10 cellular contexts compared by ENCODE assay signal in genomic region chr20:34560141-34560523, GRCh38. TPM values are rescaled to one million over a fixed set of nuclear protein-coding genes. Genes with fewer than 3 reads are reported as not detected.
DNase-seq lines count a peak whose midpoint lies in the region; ATAC-seq and TF ChIP-seq lines count a peak whose summit lies in the region.
"Had no signal": no experiment of that assay in that cellular context is flagged by ENCODE, and none has a peak within 500 bp of the region (broad histone marks: within the 10 kb centered on the region; RNA-seq: fewer than 3 reads in every experiment).

No MANE protein-coding gene starts in this region.

- TF ChIP-seq CTCF in RWPE2 (IDR thresholded peaks at IDR 0.05; ENCODE audit: poor library complexity, severe bottlenecking) (no peak), ovary (IDR thresholded peaks at IDR 0.05) (no peak)

- DNase-seq in Ammon's horn (ENCODE audit: low spot score) (peak; percentile 77), RWPE2 (ENCODE audit: low spot score) (peak; percentile 83), globus pallidus (ENCODE audit: low spot score) (peak; percentile 82), ovary (peak; percentile 28 to 55 (median 53))
- DNase-seq in effector memory CD4-positive, alpha-beta T cell = no peak
- DNase-seq in activated CD8-positive, alpha-beta memory T cell treated with anti-CD3 and anti-CD28 coated beads, Interleukin-2, amount 50 U/mL, for 4 hours = no peak
- DNase-seq: lower lobe of right lung had no signal

- H3K4me3 ChIP-seq in RWPE2 (ENCODE audit: severe bottlenecking) = no peak overlapping the region
- H3K4me3 ChIP-seq in ovary = no peak overlapping the region
- no peak overlapping the region for H3K4me3 ChIP-seq in effector memory CD4-positive, alpha-beta T cell (ENCODE audit: insufficient read depth, low read depth, low read length, poor library complexity, severe bottlenecking)
- H3K4me3 ChIP-seq: BLaER1 treated with 17β-estradiol and CSF1 and Interleukin-3, amounts not matched to agents 10 nM and 100 nM had no signal

- H3K9me3 ChIP-seq in RWPE2 (ENCODE audit: severe bottlenecking) (no peaks in the 10 kb centered on the region), ovary (no peaks in the 10 kb centered on the region)
- H3K9me3 ChIP-seq in effector memory CD4-positive, alpha-beta T cell (ENCODE audit: control insufficient read depth, low read length) = no peaks in the 10 kb centered on the region
- H3K9me3 ChIP-seq: BLaER1 treated with 17β-estradiol and CSF1 and Interleukin-3, amounts not matched to agents 10 nM and 100 nM; lower lobe of right lung had no signal

- no peak for TF ChIP-seq EP300 in ovary (IDR thresholded peaks at IDR 0.05)

- H3K4me1 ChIP-seq in RWPE2 (ENCODE audit: insufficient read depth, poor library complexity, severe bottlenecking) (peaks cover 3% of the 10 kb centered on the region), ovary (ENCODE audit: insufficient read depth) (no peaks in the 10 kb centered on the region)
- H3K4me1 ChIP-seq in effector memory CD4-positive, alpha-beta T cell (ENCODE audit: control insufficient read depth, insufficient read depth, low read length, poor library complexity, severe bottlenecking) = peaks cover 3% of the 10 kb centered on the region

- H3K36me3 ChIP-seq in RWPE2 (ENCODE audit: low read depth) (no peaks in the 10 kb centered on the region), ovary (no peaks in the 10 kb centered on the region)
- no peaks in the 10 kb centered on the region for H3K36me3 ChIP-seq in effector memory CD4-positive, alpha-beta T cell (ENCODE audit: control insufficient read depth, insufficient read depth, low read length)
- H3K36me3 ChIP-seq: lower lobe of right lung had no signal

- 87 to 92% (median 88%) methylated on average over 12 of the region's 12 CpGs for WGBS in ovary, 3 donors

- intact Hi-C loops in ovary (cut with DNase I) = no loop called here

- no peak for TF ChIP-seq POLR2A in ovary (IDR thresholded peaks at IDR 0.05)

- no peaks in the 10 kb centered on the region for H3K27me3 ChIP-seq in RWPE2 (ENCODE audit: insufficient read depth, poor library complexity, severe bottlenecking)
- H3K27me3 ChIP-seq in ovary = no peaks in the 10 kb centered on the region
- no peaks in the 10 kb centered on the region for H3K27me3 ChIP-seq in effector memory CD4-positive, alpha-beta T cell (replicated peaks; ENCODE audit: control insufficient read depth, insufficient read depth, low read length, poor library complexity, severe bottlenecking)

- no peak overlapping the region for H3K27ac ChIP-seq in RWPE2 (ENCODE audit: poor library complexity, severe bottlenecking)
- peak overlapping the region in 1 of 2 donors; percentile 91 for H3K27ac ChIP-seq in ovary
- H3K27ac ChIP-seq in effector memory CD4-positive, alpha-beta T cell (ENCODE audit: insufficient read depth, low read length, poor library complexity, severe bottlenecking) = no peak overlapping the region
- H3K27ac ChIP-seq: BLaER1 treated with 17β-estradiol and CSF1 and Interleukin-3, amounts not matched to agents 10 nM and 100 nM had no signal

- ATAC-seq in RWPE2 (ENCODE audit: low read depth) = no peak
- no peak for ATAC-seq in HG03196 (IDR thresholded peaks at IDR 0.05; ENCODE audit: unreplicated experiment)
- no peak for ATAC-seq in HG03045 (IDR thresholded peaks at IDR 0.05; ENCODE audit: unreplicated experiment)
- ATAC-seq: lower lobe of right lung had no signal

RNA-seq across cellular contexts. Expression of gene MAP1LC3A, which starts 1.6 kb away (rescaled TPM):
- total RNA-seq in ovary = 10 to 100 TPM; 27.2 to 66.1 (median 36.0) TPM
- 10 to 100 TPM in 1 of 2 donors, 1 to 10 TPM in 1; 3.4 to 57.2 TPM for polyA plus RNA-seq in ovary

RNA-seq across cellular contexts. Expression of gene DYNLRB1, which starts 43.9 kb away (rescaled TPM):
- total RNA-seq in ovary = 100 to 1,000 TPM in 6 of 7 donors, 10 to 100 TPM in 1; 79.9 to 128 (median 121) TPM
- polyA plus RNA-seq in ovary = 100 to 1,000 TPM; 151 to 319 TPM

Comparison
In these comparisons a context has a peak if more than half of its experiments do, and no peak if none do; other contexts are left out.
1. DNase-seq: peak in Ammon's horn (single experiment), RWPE2 (single experiment), globus pallidus (single experiment) and ovary (5 of 5); none in effector memory CD4-positive, alpha-beta T cell (0 of 3) and activated CD8-positive, alpha-beta memory T cell treated with anti-CD3 and anti-CD28 coated beads, Interleukin-2, amount 50 U/mL, for 4 hours (single experiment).